Comparison of ENCODE assay signal across 29 cellular contexts in genomic region chr10:121959671-121960070, GRCh38. TPM values are rescaled to one million over a fixed set of nuclear protein-coding genes. Genes with fewer than 3 reads are reported as not detected.
"Had no signal": no experiment of that assay in that cellular context is flagged by ENCODE, and none has a peak within 500 bp of the region (broad histone marks: within the 10 kb centered on the region; RNA-seq: fewer than 3 reads in every experiment).

No MANE protein-coding gene starts in this region.

- H3K27me3 ChIP-seq: breast epithelium, esophagus squamous epithelium, gastrocnemius medialis, right lobe of liver, thyroid gland had no signal

- H3K4me1 Mint-ChIP-seq: central memory CD8-positive, alpha-beta T cell; nephron had no signal

- H3K4me3 Mint-ChIP-seq: central memory CD8-positive, alpha-beta T cell; nephron; T-helper 17 cell had no signal

- H3K9me3 Mint-ChIP-seq: central memory CD8-positive, alpha-beta T cell; nephron had no signal

- H3K27ac Mint-ChIP-seq: nephron, T-helper 17 cell had no signal

- H3K4me3 ChIP-seq: breast epithelium, esophagus squamous epithelium, gastrocnemius medialis, right lobe of liver, SK-N-MC, smooth muscle cell, thyroid gland had no signal

- H3K9me3 ChIP-seq: breast epithelium, esophagus squamous epithelium, gastrocnemius medialis, right lobe of liver, thyroid gland had no signal

- DNase-seq: activated CD4-positive, alpha-beta T cell treated with anti-CD3 and anti-CD28 coated beads, Interleukin-2, amount 50 U/mL, for 1 hour; activated CD4-positive, CD25-positive, alpha-beta regulatory T cell treated with anti-CD3 and anti-CD28 coated beads, Interleukin-2, amount 50 U/mL, for 72 hours; activated effector memory CD4-positive, alpha-beta T cell treated with Interleukin-2 at 50 U/mL for 16 hours; activated naive CD4-positive, alpha-beta T cell treated with anti-CD3 and anti-CD28 coated beads, Interleukin-2, amount 50 U/mL, for 16 hours; activated T-cell treated with anti-CD3 and anti-CD28 coated beads, Interleukin-2, amount 50 U/mL, for 48 hours; amniotic stem cell; esophagus squamous epithelium; gastrocnemius medialis; hippocampal formation; left ventricle myocardium superior; mammary epithelial cell; nucleus accumbens; right lobe of liver; stimulated activated CD4-positive, alpha-beta T cell treated with anti-CD3 and anti-CD28 coated beads, Interleukin-15, amount 100 ng/mL, for 24 hours; stimulated activated CD8-positive, alpha-beta memory T cell treated with anti-CD3 and anti-CD28 coated beads, Interleukin-4, amount 100 ng/mL, for 48 hours; stimulated activated naive CD4-positive, alpha-beta T cell; substantia nigra; SW 1271; T-helper 17 cell; thyroid gland had no signal

- H3K4me1 ChIP-seq: breast epithelium, gastrocnemius medialis, parathyroid adenoma, right lobe of liver had no signal

- ATAC-seq: gastrocnemius medialis, left ventricle myocardium superior, right lobe of liver, T-helper 17 cell had no signal

- FAIRE-seq: colon, islet of Langerhans had no signal

- H3K27me3 Mint-ChIP-seq: central memory CD8-positive, alpha-beta T cell; T-helper 17 cell had no signal

- H3K36me3 ChIP-seq: breast epithelium had no signal

- H3K27ac ChIP-seq: breast epithelium, esophagus squamous epithelium, gastrocnemius medialis, parathyroid adenoma, right lobe of liver, SK-N-MC, thyroid gland had no signal

RNA-seq across cellular contexts. Expression of gene TACC2, which starts 29.3 kb away (rescaled TPM):
- total RNA-seq: mononuclear cell, T-helper 17 cell had no signal
